ENCODE assay signal across 7 cellular contexts in the genomic region with DNA sequence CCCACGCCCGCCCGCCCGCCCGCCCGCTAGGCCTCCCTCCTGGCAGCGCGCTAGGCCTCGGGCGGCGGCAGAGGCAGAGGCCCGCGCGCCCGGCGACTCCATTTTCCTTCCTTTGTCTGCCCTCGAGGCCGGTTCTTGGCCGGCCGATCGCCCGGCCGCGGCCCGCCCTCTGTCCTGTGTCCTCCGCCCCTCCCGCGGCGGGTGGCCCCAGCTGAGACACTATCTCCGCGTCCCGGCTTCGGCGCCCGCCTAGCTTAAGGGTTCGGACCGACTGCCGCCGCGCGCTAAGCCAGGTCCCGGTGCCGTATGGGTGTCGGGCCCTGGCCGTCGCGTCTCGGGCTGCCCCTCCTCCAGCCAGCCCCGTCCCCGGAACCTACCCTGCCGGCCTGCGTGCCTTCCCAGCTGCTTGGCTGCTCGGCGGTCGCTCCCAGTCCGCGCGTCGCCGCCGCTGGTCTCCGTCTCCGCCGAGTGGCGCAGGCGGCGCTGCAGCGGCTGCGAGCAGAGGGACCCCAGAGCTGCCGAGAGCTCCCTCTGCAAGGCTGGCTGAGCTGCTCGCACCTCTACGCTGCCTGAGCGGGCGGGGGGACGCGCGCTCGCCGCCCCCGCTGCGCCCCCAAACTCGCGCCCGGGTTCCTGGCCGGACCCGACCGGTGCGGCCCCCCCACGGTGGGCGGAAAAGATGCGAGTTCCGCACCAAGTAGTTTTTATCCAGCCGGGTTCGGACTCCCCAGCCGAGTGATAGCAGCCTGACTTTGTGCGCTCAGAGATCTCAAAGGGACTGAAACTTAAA. TPM values are rescaled to one million over a fixed set of nuclear protein-coding genes. Genes with fewer than 3 reads are reported as not detected.
DNase-seq lines count a peak whose midpoint lies in the region; ATAC-seq lines count a peak whose summit lies in the region.

No MANE protein-coding gene starts in this region.

- H3K9me3 Mint-ChIP-seq in effector memory CD8-positive, alpha-beta T cell, result no peaks in the 10 kb centered on the region

- H2BK120ac ChIP-seq in mesendoderm (ENCODE audit: low read depth, low read length), result peak overlapping the region; percentile 10

- no peaks in the 10 kb centered on the region for H3K36me3 ChIP-seq in mesendoderm (ENCODE audit: control insufficient read depth, insufficient read depth, low read length)

- H3K4me1 ChIP-seq in mesendoderm (ENCODE audit: control insufficient read depth, low read depth, low read length), result peaks cover 2% of the 10 kb centered on the region

- peak overlapping the region; percentile 77 for H3K4me3 ChIP-seq in mesendoderm (ENCODE audit: low read length)

- ATAC-seq in GM18498 (IDR thresholded peaks at IDR 0.05; ENCODE audit: unreplicated experiment) (peak; percentile 16), HG02571 (IDR thresholded peaks at IDR 0.05; ENCODE audit: unreplicated experiment) (peak; percentile 11)
- ATAC-seq in effector memory CD8-positive, alpha-beta T cell (replicated peaks), result peak; percentile 26

- H4K5ac ChIP-seq in mesendoderm (ENCODE audit: low read length), result no peak overlapping the region

- WGBS in mesendoderm (ENCODE audit: extremely low coverage, insufficient coverage, low lambda C conversion rate), result no CpG with 5 or more reads among the region's 96 CpGs

- peak overlapping the region; percentile 99 for H3K4ac ChIP-seq in mesendoderm (ENCODE audit: low read depth, low read length)

- H3K79me1 ChIP-seq in mesendoderm (ENCODE audit: low read length), result peaks cover 6% of the 10 kb centered on the region

- H3K27me3 ChIP-seq in mesendoderm (ENCODE audit: insufficient read depth, low read length, poor library complexity), result no peaks in the 10 kb centered on the region

- peak overlapping the region; percentile 86 to 87 for H3K4me3 Mint-ChIP-seq in effector memory CD8-positive, alpha-beta T cell

- H2BK15ac ChIP-seq in mesendoderm (replicated peaks; ENCODE audit: low read depth), result no peak overlapping the region

- H3K27ac ChIP-seq in mesendoderm (ENCODE audit: low read depth, low read length), result peak overlapping the region; percentile 100

- H3K79me2 ChIP-seq in mesendoderm (ENCODE audit: control insufficient read depth, insufficient read depth, low read length), result peaks cover 54% of the 10 kb centered on the region

- peak overlapping the region; percentile 91 for H3K18ac ChIP-seq in mesendoderm (ENCODE audit: low read length)

- peak overlapping the region; percentile 77 for H3K4me2 ChIP-seq in mesendoderm (ENCODE audit: low read length)

- H4K8ac ChIP-seq in mesendoderm (ENCODE audit: low read depth, low read length), result no peak overlapping the region

- peak overlapping the region; percentile 98 for H3K9ac ChIP-seq in mesendoderm (ENCODE audit: low read length)

- H3K23ac ChIP-seq in mesendoderm (ENCODE audit: low read length), result peak overlapping the region; percentile 15

- H2AK5ac ChIP-seq in mesendoderm (ENCODE audit: low read length), result no peak overlapping the region

- no peaks in the 10 kb centered on the region for H3K27me3 Mint-ChIP-seq in effector memory CD8-positive, alpha-beta T cell

- H3K56ac ChIP-seq in mesendoderm (ENCODE audit: low read length), result peak overlapping the region; percentile 98

- H3K4me1 Mint-ChIP-seq in effector memory CD8-positive, alpha-beta T cell (ENCODE audit: low read depth in 2 of 2), result peaks cover 33 to 34% of the 10 kb centered on the region in 2 donors

- peak overlapping the region; percentile 87 to 93 for H3K27ac Mint-ChIP-seq in effector memory CD8-positive, alpha-beta T cell

- H2BK5ac ChIP-seq in mesendoderm (ENCODE audit: low read length), result peak overlapping the region; percentile 88

- DNase-seq in NCI-H1092 (lab: John Stamatoyannopoulos, UW) (peak; percentile 45), mesendoderm (peak; percentile 79)
- peak; percentile 26 to 50 for DNase-seq in activated CD8-positive, alpha-beta memory T cell treated with anti-CD3 and anti-CD28 coated beads for 1 hour (ENCODE audit: extremely low read depth in 1 of 2, low read depth in 1 of 2)
- peak; percentile 52 to 61 (median 54) for DNase-seq in effector memory CD8-positive, alpha-beta T cell
- DNase-seq in stimulated activated CD8-positive, alpha-beta memory T cell treated with anti-CD3 and anti-CD28 coated beads, Interleukin-4, amount 100 ng/mL, for 1 hour (ENCODE audit: low read depth in 2 of 2, low spot score in 1 of 2), result peak; percentile 33 to 36

- peaks cover 19% of the 10 kb centered on the region for H3K36me3 Mint-ChIP-seq in effector memory CD8-positive, alpha-beta T cell (ENCODE audit: insufficient read depth)

RNA-seq across cellular contexts. Expression of gene CTCF, which starts 0.8 kb away (rescaled TPM):
- 65.6 TPM for polyA plus RNA-seq in mesendoderm (2013, experiment 1 of 2)
- polyA plus RNA-seq in mesendoderm (2013, experiment 2 of 2), result 66.3 TPM

RNA-seq across cellular contexts. Expression of gene RIPOR1, which starts 34.5 kb away (rescaled TPM):
- polyA plus RNA-seq in mesendoderm (2013, experiment 1 of 2), result 5.0 TPM
- polyA plus RNA-seq in mesendoderm (2013, experiment 2 of 2), result 4.7 TPM

Comparison
In these comparisons a context has a peak if more than half of its experiments do, and no peak if none do; other contexts are left out.
1. Peak in every context shown above with its lines: DNase-seq, ATAC-seq, H3K4me3 ChIP-seq and H3K27ac ChIP-seq.